20 cellular contexts compared by ENCODE assay signal in genomic region chr9:3281399-3281798, GRCh38.
DNase-seq lines count a peak whose midpoint lies in the region; ATAC-seq and TF ChIP-seq lines count a peak whose summit lies in the region.
"Had no signal": no experiment of that assay in that cellular context is flagged by ENCODE, and none has a peak within 500 bp of the region (broad histone marks: within the 10 kb centered on the region; RNA-seq: fewer than 3 reads in every experiment).

No MANE protein-coding gene starts in this region.

- no peak overlapping the region for H4K8ac ChIP-seq in H9 (replicated peaks; ENCODE audit: insufficient read length, low read depth, low read length)

- H2AFZ ChIP-seq in H9 (ENCODE audit: low read length), result no peak overlapping the region

- no peak overlapping the region for H3K56ac ChIP-seq in H9 (ENCODE audit: insufficient read length, low read depth, low read length)

- H2AK5ac ChIP-seq in H9 (ENCODE audit: insufficient read length, low read length), result no peak overlapping the region

- no peak overlapping the region for H3K27ac Mint-ChIP-seq in H9
- H3K27ac Mint-ChIP-seq: activated T-cell treated with anti-CD3 and anti-CD28 coated beads, Interleukin-2, amount 50 U/mL, for 72 hours; CD14-positive monocyte; naive B cell; progenitor cell of endocrine pancreas had no signal

- H3T11ph ChIP-seq in H9 (ENCODE audit: low read length), result no peak overlapping the region

- H3K27me3 Mint-ChIP-seq in H9 (ENCODE audit: low read depth), result no peaks in the 10 kb centered on the region
- H3K27me3 Mint-ChIP-seq: naive B cell, progenitor cell of endocrine pancreas had no signal

- no peak overlapping the region for H3K14ac ChIP-seq in H9 (ENCODE audit: insufficient read depth, low read length)

- no peak overlapping the region for H3K23ac ChIP-seq in H9 (ENCODE audit: insufficient read length, low read depth, low read length)

- no peak overlapping the region for H3K4me3 Mint-ChIP-seq in H9
- H3K4me3 Mint-ChIP-seq: activated T-cell treated with anti-CD3 and anti-CD28 coated beads, Interleukin-2, amount 50 U/mL, for 72 hours; CD14-positive monocyte; naive B cell had no signal

- H4K91ac ChIP-seq in H9 (ENCODE audit: insufficient read length, low read depth, low read length), result no peak overlapping the region

- no peaks in the 10 kb centered on the region for H3K27me3 ChIP-seq in H9 (ENCODE audit: insufficient read depth, low read length)
- H3K27me3 ChIP-seq: cardiac muscle cell had no signal

- no peaks in the 10 kb centered on the region for H3K79me1 ChIP-seq in H9 (ENCODE audit: insufficient read depth, low read depth, low read length, poor library complexity, severe bottlenecking)

- H3K36me3 Mint-ChIP-seq in H9 (ENCODE audit: insufficient read depth in 1 of 3, low read depth in 3 of 3), result no peaks in the 10 kb centered on the region

- H2BK5ac ChIP-seq in H9 (ENCODE audit: insufficient read length, low read length), result no peak overlapping the region

- H3K4me1 Mint-ChIP-seq in H9, result peaks cover 0 to 5% of the 10 kb centered on the region in 2 experiments; a peak in 1 of 4 replicates
- H3K4me1 Mint-ChIP-seq: naive B cell had no signal

- no peak overlapping the region for H3K27ac ChIP-seq in H9 (ENCODE audit: insufficient read length, low read depth, low read length)
- H3K27ac ChIP-seq: A549, cardiac muscle cell, left ventricle myocardium inferior, SK-N-MC had no signal

- no peaks in the 10 kb centered on the region for H3K9me3 ChIP-seq in H9 (ENCODE audit: control insufficient read depth, low read depth, low read length)
- H3K9me3 ChIP-seq: A549, left ventricle myocardium inferior had no signal

- H3K18ac ChIP-seq in H9 (ENCODE audit: insufficient read length, low read depth, low read length), result no peak overlapping the region

- no peaks in the 10 kb centered on the region for H3K4me1 ChIP-seq in H9 (ENCODE audit: insufficient read depth, low read length)
- H3K4me1 ChIP-seq: A549, left ventricle myocardium inferior had no signal

- no peaks in the 10 kb centered on the region for H3K9me3 Mint-ChIP-seq in H9
- H3K9me3 Mint-ChIP-seq: activated T-cell treated with anti-CD3 and anti-CD28 coated beads, Interleukin-2, amount 50 U/mL, for 72 hours; naive B cell had no signal

- H3K79me2 ChIP-seq in H9 (ENCODE audit: insufficient read depth, low read length), result no peaks in the 10 kb centered on the region

- H2BK15ac ChIP-seq in H9 (ENCODE audit: low read depth, low read length), result no peak overlapping the region

- no peak for DNase-seq in stimulated activated CD4-positive, alpha-beta T cell treated with anti-CD3 and anti-CD28 coated beads, Interleukin-2, amount 100 ng/mL, for 48 hours
- no peak for DNase-seq in H9
- DNase-seq: activated CD4-positive, alpha-beta T cell treated with anti-CD3 and anti-CD28 coated beads, Interleukin-2, amount 50 U/mL, for 48 hours; activated T-cell treated with anti-CD3 and anti-CD28 coated beads, Interleukin-2, amount 50 U/mL, for 72 hours; effector CD4-positive, alpha-beta T cell; left ventricle myocardium inferior; naive B cell; NCI-H510A treated with DMSO at 0.1 percent for 48 hours; OCI-M1 had no signal

- ATAC-seq in GM18511 (IDR thresholded peaks at IDR 0.05; ENCODE audit: unreplicated experiment) (peak; percentile 84), GM19467 (IDR thresholded peaks at IDR 0.05; ENCODE audit: unreplicated experiment) (peak; percentile 63), HG02840 (IDR thresholded peaks at IDR 0.05; ENCODE audit: low FRiP score, unreplicated experiment) (peak; percentile 78), HG03432 (IDR thresholded peaks at IDR 0.05; ENCODE audit: unreplicated experiment) (peak; percentile 90), GM21723 (IDR thresholded peaks at IDR 0.05; ENCODE audit: unreplicated experiment) (no peak), GM19324 (IDR thresholded peaks at IDR 0.05; ENCODE audit: low FRiP score, unreplicated experiment) (no peak)
- ATAC-seq: A549; activated T-cell treated with anti-CD3 and anti-CD28 coated beads, Interleukin-2, amount 50 U/mL, for 72 hours had no signal

- no peak overlapping the region for H3K9ac ChIP-seq in H9 (ENCODE audit: extremely low read depth, insufficient read length, low read length)

- H2BK120ac ChIP-seq in H9 (ENCODE audit: low read depth, low read length, poor library complexity, severe bottlenecking), result no peak overlapping the region

- TF ChIP-seq CTCF in H9 (conservative IDR thresholded peaks at IDR 0.05), result no peak

- no peak overlapping the region for H3K4ac ChIP-seq in H9 (ENCODE audit: low read depth, low read length)

- no peak overlapping the region for H2BK12ac ChIP-seq in H9 (ENCODE audit: insufficient read length, low read depth, low read length)

- no peak overlapping the region for H4K5ac ChIP-seq in H9 (ENCODE audit: insufficient read length, low read depth, low read length)

- no peak overlapping the region for H2BK20ac ChIP-seq in H9 (ENCODE audit: low read depth, low read length, poor library complexity, severe bottlenecking)

- H3K4me2 ChIP-seq in H9 (ENCODE audit: insufficient read depth, insufficient read length, low read length), result no peak overlapping the region
- H3K4me2 ChIP-seq: A549 had no signal

- no peaks in the 10 kb centered on the region for H3K23me2 ChIP-seq in H9 (ENCODE audit: insufficient read length, low read depth, low read length, poor library complexity, severe bottlenecking)

- H4K20me1 ChIP-seq in H9 (ENCODE audit: control insufficient read depth, insufficient read depth, insufficient read length), result no peaks in the 10 kb centered on the region

Comparison
In these comparisons a context has a peak if more than half of its experiments do, and no peak if none do; other contexts are left out.
1. ATAC-seq: peak in GM18511 (single experiment), GM19467 (single experiment), HG02840 (single experiment) and HG03432 (single experiment); none in GM21723 (single experiment) and GM19324 (single experiment).